In the genomic region with DNA sequence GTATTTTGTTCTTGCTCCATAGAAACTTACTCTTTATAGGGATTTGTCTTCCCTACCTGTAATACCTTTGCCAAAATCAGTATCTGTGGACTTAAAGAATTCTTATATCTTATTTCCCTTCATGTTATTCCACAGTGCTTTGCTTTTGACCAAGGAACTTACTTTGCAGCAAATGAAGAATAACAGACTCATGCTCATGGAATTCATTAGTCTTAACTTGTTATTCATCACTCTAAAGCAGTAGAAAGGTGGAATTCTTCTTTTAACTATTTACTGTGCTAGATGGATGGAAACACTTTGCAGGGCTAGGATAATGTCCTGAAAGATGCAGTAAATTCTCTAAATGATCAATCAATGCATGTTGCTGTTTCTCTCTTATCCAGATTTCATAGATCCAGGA, we compare ENCODE assay signal across 18 cellular contexts.
"Had no signal": no experiment of that assay in that cellular context is flagged by ENCODE, and none has a peak within 500 bp of the region (broad histone marks: within the 10 kb centered on the region; RNA-seq: fewer than 3 reads in every experiment).

No MANE protein-coding gene starts in this region.

- ATAC-seq: activated CD8-positive, alpha-beta T cell treated with anti-CD3 and anti-CD28 coated beads for 36 hours; activated T-cell treated with anti-CD3 and anti-CD28 coated beads, Interleukin-2, amount 50 U/mL, for 4 hours; left colon; lower lobe of right lung; natural killer cell treated with Interleukin-12 subunit alpha and Interleukin-12 subunit beta and Interleukin-15 and Interleukin-18, amount 100 ng/mL, for 72 hours; sciatic nerve had no signal

- H3K27me3 Mint-ChIP-seq: activated CD4-positive, alpha-beta T cell treated with anti-CD3 and anti-CD28 coated beads, Interleukin-2, amount 10 ng/mL, durations not matched to agents 24 days and 14 days; activated CD8-positive, alpha-beta T cell treated with anti-CD3 and anti-CD28 coated beads for 36 hours; dendritic cell treated with granulocyte-macrophage colony-stimulating factor and Interleukin-4, amounts not matched to agents 40 ng/mL and 50 ng/mL, for 4 days; natural killer cell treated with Interleukin-12 subunit alpha and Interleukin-12 subunit beta and Interleukin-15 and Interleukin-18, amount 100 ng/mL, for 72 hours; stimulated activated naive B cell treated with anti-CD40 and anti-IgM and Interleukin-4, amounts not matched to agents 10 μg/mL and 1 μg/mL and 100 μg/mL, for 72 hours had no signal

- H3K27me3 ChIP-seq: ascending aorta, esophagus muscularis mucosa, hepatocyte, spleen had no signal

- H3K4me1 ChIP-seq: ascending aorta, lower lobe of right lung, parathyroid adenoma had no signal

- H3K4me3 ChIP-seq: ascending aorta, esophagus muscularis mucosa, hepatocyte, lower lobe of right lung, spleen, thoracic aorta had no signal

- DNase-seq: activated CD4-positive, alpha-beta T cell treated with anti-CD3 and anti-CD28 coated beads, Interleukin-2, amount 10 ng/mL, durations not matched to agents 24 days and 14 days; activated CD8-positive, alpha-beta T cell treated with anti-CD3 and anti-CD28 coated beads for 36 hours; activated naive CD4-positive, alpha-beta T cell treated with anti-CD3 and anti-CD28 coated beads for 36 hours; activated T-cell treated with anti-CD3 and anti-CD28 coated beads, Interleukin-2, amount 50 U/mL, for 4 hours; effector CD8-positive, alpha-beta T cell; left colon; lower lobe of right lung; spleen; stimulated activated naive B cell treated with anti-CD40 and anti-IgM and Interleukin-4, amounts not matched to agents 10 μg/mL and 1 μg/mL and 100 μg/mL, for 72 hours; T1000 had no signal

- H3K9ac ChIP-seq: parathyroid adenoma had no signal

- H3K27ac ChIP-seq: ascending aorta, esophagus muscularis mucosa, hepatocyte, lower lobe of right lung, parathyroid adenoma, spleen, thoracic aorta had no signal

- H3K36me3 ChIP-seq: ascending aorta, esophagus muscularis mucosa, lower lobe of right lung, thoracic aorta had no signal

- H3K27ac Mint-ChIP-seq: activated CD4-positive, alpha-beta T cell treated with anti-CD3 and anti-CD28 coated beads, Interleukin-2, amount 10 ng/mL, durations not matched to agents 24 days and 14 days; activated CD8-positive, alpha-beta T cell treated with anti-CD3 and anti-CD28 coated beads for 36 hours; activated naive CD4-positive, alpha-beta T cell treated with anti-CD3 and anti-CD28 coated beads for 36 hours; dendritic cell treated with granulocyte-macrophage colony-stimulating factor and Interleukin-4, amounts not matched to agents 40 ng/mL and 50 ng/mL, for 4 days; natural killer cell treated with Interleukin-12 subunit alpha and Interleukin-12 subunit beta and Interleukin-15 and Interleukin-18, amount 100 ng/mL, for 72 hours; stimulated activated naive B cell treated with anti-CD40 and anti-IgM and Interleukin-4, amounts not matched to agents 10 μg/mL and 1 μg/mL and 100 μg/mL, for 72 hours had no signal

- H3K9me3 ChIP-seq: ascending aorta, thoracic aorta had no signal

- H2AFZ ChIP-seq: hepatocyte, parathyroid adenoma had no signal

- H3K4me2 ChIP-seq: hepatocyte had no signal

- H3K9me3 Mint-ChIP-seq: activated naive CD4-positive, alpha-beta T cell treated with anti-CD3 and anti-CD28 coated beads for 36 hours; dendritic cell treated with granulocyte-macrophage colony-stimulating factor and Interleukin-4, amounts not matched to agents 40 ng/mL and 50 ng/mL, for 4 days; natural killer cell treated with Interleukin-12 subunit alpha and Interleukin-12 subunit beta and Interleukin-15 and Interleukin-18, amount 100 ng/mL, for 72 hours had no signal

- H3K4me3 Mint-ChIP-seq: activated CD4-positive, alpha-beta T cell treated with anti-CD3 and anti-CD28 coated beads, Interleukin-2, amount 10 ng/mL, durations not matched to agents 24 days and 14 days; activated CD8-positive, alpha-beta T cell treated with anti-CD3 and anti-CD28 coated beads for 36 hours; activated naive CD4-positive, alpha-beta T cell treated with anti-CD3 and anti-CD28 coated beads for 36 hours; activated T-cell treated with anti-CD3 and anti-CD28 coated beads, Interleukin-2, amount 50 U/mL, for 4 hours; dendritic cell treated with granulocyte-macrophage colony-stimulating factor and Interleukin-4, amounts not matched to agents 40 ng/mL and 50 ng/mL, for 4 days; natural killer cell treated with Interleukin-12 subunit alpha and Interleukin-12 subunit beta and Interleukin-15 and Interleukin-18, amount 100 ng/mL, for 72 hours; stimulated activated naive B cell treated with anti-CD40 and anti-IgM and Interleukin-4, amounts not matched to agents 10 μg/mL and 1 μg/mL and 100 μg/mL, for 72 hours had no signal

- H3K79me2 ChIP-seq: hepatocyte, parathyroid adenoma had no signal
